ENCODE assay signal across 9 cellular contexts in the genomic region with DNA sequence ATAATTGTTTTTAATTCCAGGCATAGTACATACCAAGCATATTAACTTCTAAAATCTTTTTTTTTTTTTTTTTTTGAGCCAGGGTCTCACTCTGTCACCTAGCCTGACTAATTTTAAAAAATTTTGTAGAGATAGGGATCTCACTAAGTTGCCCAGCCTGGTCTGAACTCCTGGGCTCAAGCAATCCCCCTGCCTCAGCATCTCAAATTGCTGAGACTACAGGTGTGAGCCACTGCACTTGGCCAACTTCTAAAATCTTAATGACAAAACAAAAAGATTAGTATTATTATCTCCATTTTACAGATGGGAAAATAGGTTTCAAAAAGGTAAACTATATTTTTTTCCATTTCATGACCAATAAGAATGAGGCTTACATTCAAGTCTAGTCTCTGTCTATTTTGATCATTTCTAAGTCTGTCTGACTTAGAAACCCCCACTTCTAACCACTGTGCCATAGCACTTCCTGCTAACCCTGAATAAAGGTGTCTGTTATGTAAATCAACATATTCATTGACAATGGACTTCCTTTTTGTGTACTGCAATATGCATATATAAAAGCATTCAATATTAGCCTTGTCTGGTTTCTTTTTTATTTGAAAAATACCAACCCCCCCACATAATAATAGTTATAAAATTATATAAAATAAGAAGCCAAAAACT. TPM values are rescaled to one million over a fixed set of nuclear protein-coding genes. Genes with fewer than 3 reads are reported as not detected.
A peak's percentile ranks its signal among the peaks of the same experiment; 100 is the strongest.
DNase-seq lines count a peak whose midpoint lies in the region; ATAC-seq and TF ChIP-seq lines count a peak whose summit lies in the region.
"Had no signal": no experiment of that assay in that cellular context is flagged by ENCODE, and none has a peak within 500 bp of the region (broad histone marks: within the 10 kb centered on the region; RNA-seq: fewer than 3 reads in every experiment).

No MANE protein-coding gene starts in this region.

- TF ChIP-seq CTCF in MM.1S (IDR thresholded peaks at IDR 0.05; ENCODE audit: low read length) = no peak
- no peak for TF ChIP-seq CTCF in GM20000 (IDR thresholded peaks at IDR 0.05; ENCODE audit: extremely low read depth, missing control alignments)

- H3K9me3 ChIP-seq in MM.1S (replicated peaks; ENCODE audit: insufficient read depth, low read length) = no peaks in the 10 kb centered on the region

- H3K4me3 ChIP-seq in MM.1S (ENCODE audit: low read length) = no peak overlapping the region

- peak overlapping the region in 2 of 10 donors; percentile 39 to 40 for H3K27ac Mint-ChIP-seq in naive thymus-derived CD8-positive, alpha-beta T cell

- peaks cover 10% of the 10 kb centered on the region for H3K4me1 ChIP-seq in MM.1S (ENCODE audit: low read length)

- no peaks in the 10 kb centered on the region for H3K9me2 ChIP-seq in MM.1S (replicated peaks; ENCODE audit: insufficient read depth, low read length)

- H3K27me3 Mint-ChIP-seq in naive thymus-derived CD8-positive, alpha-beta T cell = peaks cover 0 to 8% (median 2%) of the 10 kb centered on the region in 5 donors

- no peak overlapping the region for H3K4me3 Mint-ChIP-seq in naive thymus-derived CD8-positive, alpha-beta T cell

- intact Hi-C loops in posterior vena cava (cut with DNase I) = no loop called here

- H3K27ac ChIP-seq in MM.1S (ENCODE audit: low read length) = no peak overlapping the region

- H4K20me1 ChIP-seq in MM.1S (ENCODE audit: insufficient read depth, low read length) = no peaks in the 10 kb centered on the region

- no peaks in the 10 kb centered on the region for H3K79me2 ChIP-seq in MM.1S (ENCODE audit: low read length)

- ATAC-seq in GM18873 (IDR thresholded peaks at IDR 0.05; ENCODE audit: low FRiP score, unreplicated experiment) = peak; percentile 82
- peak; percentile 73 for ATAC-seq in HG02759 (IDR thresholded peaks at IDR 0.05; ENCODE audit: unreplicated experiment)
- peak; percentile 71 to 99 for ATAC-seq in naive thymus-derived CD8-positive, alpha-beta T cell

- H3K9me3 Mint-ChIP-seq in naive thymus-derived CD8-positive, alpha-beta T cell = no peaks in the 10 kb centered on the region

- POLR2A ChIA-PET in naive thymus-derived CD8-positive, alpha-beta T cell (lab: Charles Lee) = no interaction called here

- H3K9ac ChIP-seq in MM.1S (ENCODE audit: low read length) = no peak overlapping the region

- no peaks in the 10 kb centered on the region for H3K36me3 Mint-ChIP-seq in naive thymus-derived CD8-positive, alpha-beta T cell

- peak overlapping the region; percentile 8; the same call in 1 of the 2 replicates for H3K4me2 ChIP-seq in MM.1S (ENCODE audit: low read depth, low read length)

- no peaks in the 10 kb centered on the region for H3F3A ChIP-seq in MM.1S (ENCODE audit: insufficient read depth, low read length)

- no peaks in the 10 kb centered on the region for H3K27me3 ChIP-seq in MM.1S (replicated peaks; ENCODE audit: insufficient read depth, low read length)

- DNase-seq in MM.1S = peak; percentile 73
- peak in 4 of 10 donors; percentile 27 to 56 (median 40) for DNase-seq in naive thymus-derived CD8-positive, alpha-beta T cell
- no peak for DNase-seq in GM20000 (ENCODE audit: low spot score)
- DNase-seq in NCI-H1436 treated with DMSO at 0.1 percent for 48 hours (lab: John Stamatoyannopoulos, UW) = no peak
- no peak for DNase-seq in activated naive CD4-positive, alpha-beta T cell treated with Interleukin-2 at 50 U/mL for 16 hours
- no peak for DNase-seq in posterior vena cava (ENCODE audit: low spot score)
- DNase-seq: EL had no signal

- peaks cover 0 to 23% (median under 1%) of the 10 kb centered on the region in 4 donors for H3K4me1 Mint-ChIP-seq in naive thymus-derived CD8-positive, alpha-beta T cell

- no peaks in the 10 kb centered on the region for H3K36me3 ChIP-seq in MM.1S (replicated peaks; ENCODE audit: insufficient read depth, low read length)

- no peak overlapping the region for H2AFZ ChIP-seq in MM.1S (ENCODE audit: low read length)

RNA-seq across cellular contexts. Expression of gene ZEB2, which starts 28.7 kb away (rescaled TPM):
- total RNA-seq in naive thymus-derived CD8-positive, alpha-beta T cell = 1 to 10 TPM; 8.2 to 9.4 TPM
- polyA plus RNA-seq in naive thymus-derived CD8-positive, alpha-beta T cell = 10 to 100 TPM in 1 of 3 donors, under 1 TPM in 2; 0.08 to 18.8 (median 0.58) TPM
- 100 to 1,000 TPM; 246 to 288 TPM for total RNA-seq in posterior vena cava

Comparison
In these comparisons a context has a peak if more than half of its experiments do, and no peak if none do; other contexts are left out.
1. RNA of gene ZEB2, which starts 28.7 kb away (total RNA-seq): 246 to 288 TPM in posterior vena cava; 8.2 to 9.4 TPM in naive thymus-derived CD8-positive, alpha-beta T cell; every median in the first group is over 10 times any median in the second.
2. Peak in every context shown above with its lines, with median percentiles within 50 percentile points of each other: ATAC-seq.